In genomic region chr2:239594772-239595608, GRCh38 we compare ENCODE assay signal across 21 cellular contexts.
DNase-seq lines count a peak whose midpoint lies in the region; ATAC-seq and TF ChIP-seq lines count a peak whose summit lies in the region.
"Had no signal": no experiment of that assay in that cellular context is flagged by ENCODE, and none has a peak within 500 bp of the region (broad histone marks: within the 10 kb centered on the region; RNA-seq: fewer than 3 reads in every experiment).

No MANE protein-coding gene starts in this region.

- TF ChIP-seq EP300 in stomach (IDR thresholded peaks at IDR 0.05) = no peak

- peaks cover 12% of the 10 kb centered on the region for H3K9me3 Mint-ChIP-seq in activated CD8-positive, alpha-beta memory T cell treated with anti-CD3 and anti-CD28 coated beads, Interleukin-2, amount 10 ng/mL, durations not matched to agents 7 days and 5 days (ENCODE audit: low read depth)
- H3K9me3 Mint-ChIP-seq: T-cell had no signal

- H3K27ac ChIP-seq in Peyer's patch (no peak overlapping the region), stomach (no peak overlapping the region), brain microvascular endothelial cell (no peak overlapping the region)
- H3K27ac ChIP-seq: A549, breast epithelium had no signal

- TF ChIP-seq CTCF in Peyer's patch (IDR thresholded peaks at IDR 0.05) = no peak
- no peak for TF ChIP-seq CTCF in stomach (IDR thresholded peaks at IDR 0.05)
- TF ChIP-seq CTCF in brain microvascular endothelial cell (IDR thresholded peaks at IDR 0.05; ENCODE audit: low read depth, low read length, missing control alignments) = no peak

- H3K27ac Mint-ChIP-seq in activated CD8-positive, alpha-beta memory T cell treated with anti-CD3 and anti-CD28 coated beads, Interleukin-2, amount 10 ng/mL, durations not matched to agents 7 days and 5 days = no peak overlapping the region
- H3K27ac Mint-ChIP-seq: dendritic cell treated with granulocyte-macrophage colony-stimulating factor and Interleukin-4, amounts not matched to agents 40 ng/mL and 50 ng/mL, for 4 days; T-cell had no signal

- no peaks in the 10 kb centered on the region for H3K27me3 ChIP-seq in Peyer's patch
- no peaks in the 10 kb centered on the region for H3K27me3 ChIP-seq in stomach
- H3K27me3 ChIP-seq in brain microvascular endothelial cell (replicated peaks) = no peaks in the 10 kb centered on the region
- H3K27me3 ChIP-seq: breast epithelium had no signal

- no peaks in the 10 kb centered on the region for H3K4me1 ChIP-seq in Peyer's patch
- H3K4me1 ChIP-seq in stomach = no peaks in the 10 kb centered on the region
- H3K4me1 ChIP-seq: A549, breast epithelium had no signal

- peak; percentile 51 for DNase-seq in activated CD8-positive, alpha-beta memory T cell treated with anti-CD3 and anti-CD28 coated beads for 24 hours
- no peak for DNase-seq in activated CD8-positive, alpha-beta memory T cell treated with anti-CD3 and anti-CD28 coated beads, Interleukin-2, amount 10 ng/mL, durations not matched to agents 7 days and 5 days
- DNase-seq in Peyer's patch = peak in 2 of 3 donors; percentile 27 to 34
- peak; percentile 40 for DNase-seq in islet precursor cell
- peak; percentile 24 for DNase-seq in stomach
- DNase-seq in brain microvascular endothelial cell = no peak
- no peak for DNase-seq in DMS153 (lab: John Stamatoyannopoulos, UW)
- DNase-seq: activated CD4-positive, alpha-beta T cell treated with anti-CD3 and anti-CD28 coated beads, Interleukin-2, amount 50 U/mL, for 4 hours; C1 segment of cervical spinal cord; NCI-H1417 treated with DMSO at 0.1 percent for 48 hours; NCI-H748 treated with DMSO at 0.1 percent for 48 hours; occipital lobe; OCI-M1; SIG-M5; stimulated activated CD8-positive, alpha-beta memory T cell treated with anti-CD3 and anti-CD28 coated beads, Interleukin-4, amount 100 ng/mL, for 48 hours; substantia nigra had no signal

- WGBS in stomach, 5 donors = 88 to 91% (median 90%) methylated on average over 17 to 20 of the region's 20 CpGs

- no peak overlapping the region for H3K4me3 ChIP-seq in Peyer's patch
- H3K4me3 ChIP-seq in stomach = no peak overlapping the region
- no peak overlapping the region for H3K4me3 ChIP-seq in brain microvascular endothelial cell (ENCODE audit: low read depth, low read length)
- H3K4me3 ChIP-seq: A549, breast epithelium had no signal

- no peaks in the 10 kb centered on the region for H3K36me3 ChIP-seq in Peyer's patch
- no peaks in the 10 kb centered on the region for H3K36me3 ChIP-seq in stomach
- H3K36me3 ChIP-seq in brain microvascular endothelial cell (replicated peaks) = no peaks in the 10 kb centered on the region
- H3K36me3 ChIP-seq: breast epithelium had no signal

- TF ChIP-seq POLR2A in Peyer's patch (IDR thresholded peaks at IDR 0.05) (no peak), stomach (IDR thresholded peaks at IDR 0.05) (no peak)

- H3K4me1 Mint-ChIP-seq in activated CD8-positive, alpha-beta memory T cell treated with anti-CD3 and anti-CD28 coated beads, Interleukin-2, amount 10 ng/mL, durations not matched to agents 7 days and 5 days = peaks cover 8% of the 10 kb centered on the region
- H3K4me1 Mint-ChIP-seq: T-cell had no signal

- no peak overlapping the region for H3K4me3 Mint-ChIP-seq in activated CD8-positive, alpha-beta memory T cell treated with anti-CD3 and anti-CD28 coated beads, Interleukin-2, amount 10 ng/mL, durations not matched to agents 7 days and 5 days
- H3K4me3 Mint-ChIP-seq: dendritic cell treated with granulocyte-macrophage colony-stimulating factor and Interleukin-4, amounts not matched to agents 40 ng/mL and 50 ng/mL, for 4 days; T-cell had no signal

- intact Hi-C loops in stomach (cut with DNase I; ENCODE audit: low total_unique reads) = no loop called here

- no peaks in the 10 kb centered on the region for H3K9me3 ChIP-seq in Peyer's patch
- H3K9me3 ChIP-seq in stomach = peaks cover 0 to 6% (median 0%) of the 10 kb centered on the region in 4 donors
- H3K9me3 ChIP-seq: breast epithelium had no signal

- in situ Hi-C loops in brain microvascular endothelial cell (cut with HindIII; ENCODE audit: low pct_ligation_motif_present, low sequenced_read_pairs) = no loop called here

- ATAC-seq in activated CD8-positive, alpha-beta memory T cell treated with anti-CD3 and anti-CD28 coated beads, Interleukin-2, amount 10 ng/mL, durations not matched to agents 7 days and 5 days = no peak
- no peak for ATAC-seq in GM21737 (IDR thresholded peaks at IDR 0.05; ENCODE audit: unreplicated experiment)
- ATAC-seq: A549, T-cell had no signal

- no peaks in the 10 kb centered on the region for H3K27me3 Mint-ChIP-seq in activated CD8-positive, alpha-beta memory T cell treated with anti-CD3 and anti-CD28 coated beads, Interleukin-2, amount 10 ng/mL, durations not matched to agents 7 days and 5 days
- H3K27me3 Mint-ChIP-seq: T-cell had no signal

- no peaks in the 10 kb centered on the region for H3K36me3 Mint-ChIP-seq in activated CD8-positive, alpha-beta memory T cell treated with anti-CD3 and anti-CD28 coated beads, Interleukin-2, amount 10 ng/mL, durations not matched to agents 7 days and 5 days
- H3K36me3 Mint-ChIP-seq: T-cell had no signal

- CTCF ChIA-PET in activated CD8-positive, alpha-beta memory T cell treated with anti-CD3 and anti-CD28 coated beads, Interleukin-2, amount 10 ng/mL, durations not matched to agents 7 days and 5 days (lab: Charles Lee) = no interaction called here

Comparison
In these comparisons a context has a peak if more than half of its experiments do, and no peak if none do; other contexts are left out.
1. DNase-seq: peak in activated CD8-positive, alpha-beta memory T cell treated with anti-CD3 and anti-CD28 coated beads for 24 hours (single experiment), Peyer's patch (2 of 3), islet precursor cell (single experiment) and stomach (single experiment); none in activated CD8-positive, alpha-beta memory T cell treated with anti-CD3 and anti-CD28 coated beads, Interleukin-2, amount 10 ng/mL, durations not matched to agents 7 days and 5 days (single experiment), brain microvascular endothelial cell (single experiment) and DMS153 (single experiment).